ENCODE assay signal across 1 cellular context in genomic region chrX:39953027-39953426, GRCh38.
TF ChIP-seq lines count a peak whose summit lies in the region.

No MANE protein-coding gene starts in this region.

TF ChIP-seq in HCT116, 20 proteins besides CTCF, POLR2A, EP300 and RAD21 (continued from another document):
- no peak for TF ChIP-seq ATF3 (IDR thresholded peaks at IDR 0.05)
- no peak for TF ChIP-seq REST (IDR thresholded peaks at IDR 0.05; ENCODE audit: low read depth)
- no peak for TF ChIP-seq MAX (IDR thresholded peaks at IDR 0.05)
- TF ChIP-seq SIN3A (IDR thresholded peaks at IDR 0.05; ENCODE audit: low read depth), result no peak
- no peak for TF ChIP-seq CEBPB (IDR thresholded peaks at IDR 0.05; ENCODE audit: low read depth)
- no peak for TF ChIP-seq ZNF274 (IDR thresholded peaks at IDR 0.05; ENCODE audit: low read depth, low read length)
- TF ChIP-seq SRF (IDR thresholded peaks at IDR 0.05; ENCODE audit: low read depth), result no peak
- no peak for TF ChIP-seq ZFX (IDR thresholded peaks at IDR 0.05)
- no peak for TF ChIP-seq JUND (IDR thresholded peaks at IDR 0.05)
